ENCODE assay signal across 28 cellular contexts in genomic region chr2:15949126-15949525, GRCh38. TPM values are rescaled to one million over a fixed set of nuclear protein-coding genes. Genes with fewer than 3 reads are reported as not detected.
"Had no signal": no experiment of that assay in that cellular context is flagged by ENCODE, and none has a peak within 500 bp of the region (broad histone marks: within the 10 kb centered on the region; RNA-seq: fewer than 3 reads in every experiment).

No MANE protein-coding gene starts in this region.

- H3K4me3 Mint-ChIP-seq: immature natural killer cell; mesothelial cell of epicardium; natural killer cell; stimulated activated memory B cell treated with anti-CD40 and anti-IgM and Interleukin-4, amounts not matched to agents 10 μg/mL and 1 μg/mL and 100 μg/mL, for 72 hours; stimulated activated naive CD8-positive, alpha-beta T cell treated with anti-CD3 and anti-CD28 coated beads, Interleukin-15, amount 100 ng/mL, for 72 hours; type B pancreatic cell had no signal

- FAIRE-seq: islet of Langerhans, kidney, pancreas had no signal

- H3K27me3 ChIP-seq: pancreas, right atrium auricular region, right lobe of liver, uterus had no signal

- H3K4me2 ChIP-seq: smooth muscle cell had no signal

- H3K36me3 Mint-ChIP-seq: immature natural killer cell; stimulated activated memory B cell treated with anti-CD40 and anti-IgM and Interleukin-4, amounts not matched to agents 10 μg/mL and 1 μg/mL and 100 μg/mL, for 72 hours had no signal

- H3K9me3 Mint-ChIP-seq: immature natural killer cell; mesothelial cell of epicardium; natural killer cell; stimulated activated memory B cell treated with anti-CD40 and anti-IgM and Interleukin-4, amounts not matched to agents 10 μg/mL and 1 μg/mL and 100 μg/mL, for 72 hours; stimulated activated naive CD8-positive, alpha-beta T cell treated with anti-CD3 and anti-CD28 coated beads, Interleukin-15, amount 100 ng/mL, for 72 hours; type B pancreatic cell had no signal

- H3K4me3 ChIP-seq: left ventricle myocardium inferior, lung, pancreas, psoas muscle, right atrium auricular region, right lobe of liver, smooth muscle cell, tibial nerve, uterus had no signal

- H3K9me3 ChIP-seq: left ventricle myocardium inferior, pancreas, psoas muscle, right atrium auricular region, right lobe of liver, tibial nerve, uterus had no signal

- DNase-seq: hypothalamus; immature natural killer cell; kidney; left ventricle myocardium inferior; mesendoderm; naive B cell; natural killer cell; nucleus accumbens; pancreas; psoas muscle; right lobe of liver; stimulated activated CD4-positive, alpha-beta T cell treated with anti-CD3 and anti-CD28 coated beads, Interleukin-1b, Interleukin-23, amount 100 ng/mL, for 48 hours; stimulated activated CD4-positive, alpha-beta T cell treated with anti-CD3 and anti-CD28 coated beads, Interleukin-2, amount 100 ng/mL, for 48 hours; stimulated activated CD4-positive, alpha-beta T cell treated with anti-CD3 and anti-CD28 coated beads, Interleukin-4, amount 100 ng/mL, for 4 hours; stimulated activated CD8-positive, alpha-beta memory T cell treated with anti-CD3 and anti-CD28 coated beads, Interleukin-4, amount 100 ng/mL, for 48 hours; stimulated activated naive CD4-positive, alpha-beta T cell treated with Interleukin-2 at 50 U/mL for 16 hours; stimulated activated naive CD8-positive, alpha-beta T cell treated with anti-CD3 and anti-CD28 coated beads, Interleukin-15, amount 100 ng/mL, for 72 hours; substantia nigra; uterus had no signal

- H3K27ac ChIP-seq: left ventricle myocardium inferior, pancreas, psoas muscle, right atrium auricular region, right lobe of liver, tibial nerve, uterus had no signal

- ATAC-seq: natural killer cell; pancreas; psoas muscle; right lobe of liver; stimulated activated memory B cell treated with anti-CD40 and anti-IgM and Interleukin-4, amounts not matched to agents 10 μg/mL and 1 μg/mL and 100 μg/mL, for 72 hours; stimulated activated naive CD8-positive, alpha-beta T cell treated with anti-CD3 and anti-CD28 coated beads, Interleukin-15, amount 100 ng/mL, for 72 hours had no signal

- H3K27me3 Mint-ChIP-seq: type B pancreatic cell had no signal

- H3K36me3 ChIP-seq: left ventricle myocardium inferior, pancreas, right atrium auricular region, right lobe of liver, uterus had no signal

- H3K27ac Mint-ChIP-seq: immature natural killer cell; naive B cell; natural killer cell; stimulated activated memory B cell treated with anti-CD40 and anti-IgM and Interleukin-4, amounts not matched to agents 10 μg/mL and 1 μg/mL and 100 μg/mL, for 72 hours; type B pancreatic cell had no signal

- H3K4me1 ChIP-seq: pancreas, right atrium auricular region, right lobe of liver, uterus had no signal

- H3K4me1 Mint-ChIP-seq: immature natural killer cell; naive B cell; stimulated activated memory B cell treated with anti-CD40 and anti-IgM and Interleukin-4, amounts not matched to agents 10 μg/mL and 1 μg/mL and 100 μg/mL, for 72 hours had no signal

RNA-seq across cellular contexts. Expression of gene MYCN, which starts 8.8 kb away (rescaled TPM):
- total RNA-seq: osteoblast had no signal
- polyA plus RNA-seq: immature natural killer cell had no signal
